In the genomic region with DNA sequence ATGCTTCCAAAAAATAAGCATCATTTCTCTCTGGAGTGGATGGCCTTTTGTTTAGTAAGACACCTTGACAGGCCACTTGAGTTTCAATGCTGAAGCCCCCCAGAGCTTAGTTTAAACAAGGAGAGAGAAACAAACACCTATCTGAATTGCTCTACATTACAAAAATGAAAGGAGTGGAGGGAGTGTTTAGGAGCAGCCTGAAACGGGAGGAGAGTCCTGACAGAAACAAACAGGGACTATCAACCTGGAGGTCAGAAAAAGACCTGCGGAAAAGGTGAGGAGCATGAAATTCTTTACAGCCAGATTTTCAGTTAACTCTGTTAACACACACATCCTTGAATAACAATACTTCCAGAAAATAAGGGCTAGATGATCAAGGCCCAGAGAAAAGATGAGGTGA, we compare ENCODE assay signal across 34 cellular contexts.
"Had no signal": no experiment of that assay in that cellular context is flagged by ENCODE, and none has a peak within 500 bp of the region (broad histone marks: within the 10 kb centered on the region; RNA-seq: fewer than 3 reads in every experiment).

No MANE protein-coding gene starts in this region.

- H3K36me3 Mint-ChIP-seq: activated CD8-positive, alpha-beta memory T cell treated with anti-CD3 and anti-CD28 coated beads, Interleukin-2, amount 10 ng/mL, durations not matched to agents 7 days and 5 days; activated naive CD4-positive, alpha-beta T cell treated with anti-CD3 and anti-CD28 coated beads, Interleukin-2, amount 50 U/mL, for 24 hours; activated naive CD8-positive, alpha-beta T cell treated with anti-CD3 and anti-CD28 coated beads, Interleukin-2, amount 10 ng/mL, durations not matched to agents 7 days and 5 days had no signal

- H3K9me3 Mint-ChIP-seq: activated CD4-positive, alpha-beta memory T cell treated with anti-CD3 and anti-CD28 coated beads, Interleukin-2, amount 10 ng/mL, durations not matched to agents 7 days and 5 days; activated naive CD8-positive, alpha-beta T cell treated with anti-CD3 and anti-CD28 coated beads, Interleukin-2, amount 10 ng/mL, durations not matched to agents 7 days and 5 days; activated T-cell treated with anti-CD3 and anti-CD28 coated beads, Interleukin-2, amount 50 U/mL, for 72 hours; activated T-helper 17 cell treated with anti-CD3 and anti-CD28 coated beads, Interleukin-2, amount 50 U/mL, for 72 hours had no signal

- H3K4me3 Mint-ChIP-seq: activated CD4-positive, alpha-beta memory T cell treated with anti-CD3 and anti-CD28 coated beads, Interleukin-2, amount 10 ng/mL, durations not matched to agents 7 days and 5 days; activated CD8-positive, alpha-beta memory T cell treated with anti-CD3 and anti-CD28 coated beads, Interleukin-2, amount 10 ng/mL, durations not matched to agents 7 days and 5 days; activated naive CD4-positive, alpha-beta T cell treated with anti-CD3 and anti-CD28 coated beads, Interleukin-2, amount 50 U/mL, for 24 hours; activated naive CD8-positive, alpha-beta T cell treated with anti-CD3 and anti-CD28 coated beads, Interleukin-2, amount 10 ng/mL, durations not matched to agents 7 days and 5 days; activated T-cell treated with anti-CD3 and anti-CD28 coated beads, Interleukin-2, amount 50 U/mL, for 72 hours; activated T-helper 17 cell treated with anti-CD3 and anti-CD28 coated beads, Interleukin-2, amount 50 U/mL, for 72 hours had no signal

- H3K4me3 ChIP-seq: adrenal gland, body of pancreas, breast epithelium, Peyer's patch had no signal

- H3K27me3 ChIP-seq: adrenal gland, body of pancreas, breast epithelium, Peyer's patch had no signal

- ATAC-seq: activated CD8-positive, alpha-beta memory T cell treated with anti-CD3 and anti-CD28 coated beads, Interleukin-2, amount 10 ng/mL, durations not matched to agents 7 days and 5 days; activated T-cell treated with anti-CD3 and anti-CD28 coated beads, Interleukin-2, amount 50 U/mL, for 72 hours; activated T-helper 17 cell treated with anti-CD3 and anti-CD28 coated beads, Interleukin-2, amount 50 U/mL, for 72 hours; body of pancreas; PC-3 had no signal

- H3K9me3 ChIP-seq: adrenal gland, body of pancreas, breast epithelium, Peyer's patch had no signal

- H3K4me1 ChIP-seq: adrenal gland, body of pancreas, breast epithelium, Peyer's patch had no signal

- H3K4me2 ChIP-seq: KMS-11 had no signal

- H3K4me1 Mint-ChIP-seq: activated CD4-positive, alpha-beta memory T cell treated with anti-CD3 and anti-CD28 coated beads, Interleukin-2, amount 10 ng/mL, durations not matched to agents 7 days and 5 days; activated CD8-positive, alpha-beta memory T cell treated with anti-CD3 and anti-CD28 coated beads, Interleukin-2, amount 10 ng/mL, durations not matched to agents 7 days and 5 days; activated naive CD4-positive, alpha-beta T cell treated with anti-CD3 and anti-CD28 coated beads, Interleukin-2, amount 50 U/mL, for 24 hours; activated naive CD8-positive, alpha-beta T cell treated with anti-CD3 and anti-CD28 coated beads, Interleukin-2, amount 10 ng/mL, durations not matched to agents 7 days and 5 days; activated T-helper 17 cell treated with anti-CD3 and anti-CD28 coated beads, Interleukin-2, amount 50 U/mL, for 72 hours had no signal

- FAIRE-seq: astrocyte had no signal

- H3K36me3 ChIP-seq: adrenal gland, breast epithelium, Peyer's patch had no signal

- H3K9ac ChIP-seq: KMS-11 had no signal

- H3K27ac Mint-ChIP-seq: activated CD4-positive, alpha-beta memory T cell treated with anti-CD3 and anti-CD28 coated beads, Interleukin-2, amount 10 ng/mL, durations not matched to agents 7 days and 5 days; activated CD8-positive, alpha-beta memory T cell treated with anti-CD3 and anti-CD28 coated beads, Interleukin-2, amount 10 ng/mL, durations not matched to agents 7 days and 5 days; activated naive CD4-positive, alpha-beta T cell treated with anti-CD3 and anti-CD28 coated beads, Interleukin-2, amount 50 U/mL, for 24 hours; activated naive CD8-positive, alpha-beta T cell treated with anti-CD3 and anti-CD28 coated beads, Interleukin-2, amount 10 ng/mL, durations not matched to agents 7 days and 5 days; activated T-cell treated with anti-CD3 and anti-CD28 coated beads, Interleukin-2, amount 50 U/mL, for 72 hours; activated T-helper 17 cell treated with anti-CD3 and anti-CD28 coated beads, Interleukin-2, amount 50 U/mL, for 72 hours had no signal

- DNase-seq: activated CD4-positive, alpha-beta memory T cell treated with anti-CD3 and anti-CD28 coated beads, Interleukin-2, amount 10 ng/mL, durations not matched to agents 7 days and 5 days; activated CD4-positive, alpha-beta T cell treated with anti-CD3 and anti-CD28 coated beads for 1 hour; activated CD4-positive, alpha-beta T cell treated with anti-CD3 and anti-CD28 coated beads for 48 hours; activated CD4-positive, CD25-positive, alpha-beta regulatory T cell; activated CD8-positive, alpha-beta memory T cell treated with anti-CD3 and anti-CD28 coated beads for 24 hours; activated CD8-positive, alpha-beta memory T cell treated with anti-CD3 and anti-CD28 coated beads, Interleukin-2, amount 10 ng/mL, durations not matched to agents 7 days and 5 days; activated gamma-delta T cell; activated naive CD4-positive, alpha-beta T cell treated with Interleukin-2 at 50 U/mL for 16 hours; activated naive CD8-positive, alpha-beta T cell treated with anti-CD3 and anti-CD28 coated beads, Interleukin-2, amount 10 ng/mL, durations not matched to agents 7 days and 5 days; activated T-cell treated with anti-CD3 and anti-CD28 coated beads, Interleukin-2, amount 50 U/mL, for 1 hour; activated T-cell treated with anti-CD3 and anti-CD28 coated beads, Interleukin-2, amount 50 U/mL, for 72 hours; adrenal gland; body of pancreas; NCI-H1092 treated with DMSO at 0.1 percent for 48 hours; NCI-H1417; NCI-H146; NCI-H187; NCI-H2029 treated with DMSO at 0.1 percent for 48 hours; NCI-H2107; NCI-H345; NCI-H524 treated with DMSO at 0.1 percent for 48 hours; PC-3; Peyer's patch; RPMI8226; SW 1271; T-helper 1 cell; T-helper 2 cell; T-helper 9 cell had no signal

- H3K27ac ChIP-seq: adrenal gland, body of pancreas, breast epithelium, KMS-11, Peyer's patch, VCaP had no signal
